In the genomic region with DNA sequence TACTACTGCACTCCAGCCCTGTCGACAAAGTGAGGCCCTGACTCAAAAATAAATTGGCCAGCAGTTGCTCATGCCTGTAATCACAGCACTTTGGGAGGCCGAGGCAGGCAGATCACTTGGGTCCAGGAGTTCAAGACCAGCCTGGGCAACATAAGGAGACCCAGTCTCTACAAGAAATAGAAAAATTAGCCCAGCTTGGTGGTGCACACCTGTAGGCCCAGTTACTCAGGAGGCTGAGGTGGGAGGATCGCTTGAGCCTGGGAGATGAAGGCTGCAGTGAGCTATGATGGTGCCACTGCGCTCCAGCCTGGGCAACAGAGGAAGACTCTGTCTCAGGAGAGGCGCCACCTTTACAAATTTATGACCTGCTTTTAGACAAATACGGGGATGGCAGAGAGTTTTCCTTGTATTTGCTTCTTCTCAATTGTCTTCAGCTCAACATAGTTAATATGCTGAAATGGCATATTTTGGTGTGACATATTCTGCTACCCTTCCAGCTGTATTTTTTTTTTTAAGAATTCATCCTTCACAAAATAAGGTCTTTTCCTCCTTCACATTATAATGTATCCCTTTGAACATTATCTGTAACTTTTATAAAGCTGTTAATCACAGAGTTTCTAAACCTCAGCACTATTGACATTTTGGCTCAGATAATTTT, we compare ENCODE assay signal across 9 cellular contexts. TPM values are rescaled to one million over a fixed set of nuclear protein-coding genes. Genes with fewer than 3 reads are reported as not detected.
DNase-seq lines count a peak whose midpoint lies in the region; ATAC-seq, FAIRE-seq and TF ChIP-seq lines count a peak whose summit lies in the region.
"Had no signal": no experiment of that assay in that cellular context is flagged by ENCODE, and none has a peak within 500 bp of the region (broad histone marks: within the 10 kb centered on the region; RNA-seq: fewer than 3 reads in every experiment).

No MANE protein-coding gene starts in this region.

- H3K27me3 Mint-ChIP-seq in naive thymus-derived CD4-positive, alpha-beta T cell: peaks cover 0 to under 1% (median 0%) of the 10 kb centered on the region in 5 donors

- no peak overlapping the region for H2BK20ac ChIP-seq in H1 (ENCODE audit: low read length)

- ATAC-seq in naive thymus-derived CD4-positive, alpha-beta T cell: no peak

- intact Hi-C loops in naive thymus-derived CD4-positive, alpha-beta T cell (cut with micrococcal nuclease): loop anchor here in 1 of 2 donors (10.0 kb wide), 2 partner anchors 86 to 254 kb away; partner anchors contain the start of genes DHX40 and GDPD1

- no peaks in the 10 kb centered on the region for H3K79me1 ChIP-seq in H1 (ENCODE audit: low read depth, low read length)

- POLR2A ChIA-PET in H1 (lab: Charles Lee; ENCODE audit: partially characterized antibody): interaction anchor here (0.6 kb wide), 1 partner anchor 217 kb away, joined by 3 read pairs; no protein-coding TSS in a partner anchor
- POLR2A ChIA-PET in naive thymus-derived CD4-positive, alpha-beta T cell (lab: Charles Lee): interaction anchor here (0.7 to 1.8 kb wide), 5 partner anchors 20 to 133 kb away, joined by 3 to 11 read pairs (median 3); no protein-coding TSS in a partner anchor

- H4K20me1 ChIP-seq in GM23248 (ENCODE audit: insufficient read depth) (no peaks in the 10 kb centered on the region), OCI-LY3 (ENCODE audit: insufficient read depth, low read length) (no peaks in the 10 kb centered on the region), H1 (replicated peaks in 1 of 2; ENCODE audit: control insufficient read depth in 1 of 2, insufficient read depth in 2 of 2, low read length in 2 of 2) (no peaks in the 10 kb centered on the region), osteoblast (ENCODE audit: insufficient read depth, low read length) (no peaks in the 10 kb centered on the region)

- no peak for FAIRE-seq in H1 (lab: Jason Lieb, UNC)

- H3K4me2 ChIP-seq in GM23248 (ENCODE audit: unreplicated experiment): no peak overlapping the region
- peak overlapping the region; percentile 45 for H3K4me2 ChIP-seq in OCI-LY3 (ENCODE audit: low read length)
- H3K4me2 ChIP-seq in H1 (ENCODE audit: insufficient read depth in 1 of 2, low read depth in 2 of 2, low read length in 2 of 2): no peak overlapping the region
- H3K4me2 ChIP-seq in osteoblast (ENCODE audit: insufficient read depth, low read length): no peak overlapping the region

- H3F3A ChIP-seq in GM23248 (ENCODE audit: insufficient read depth): no peaks in the 10 kb centered on the region

- no peaks in the 10 kb centered on the region for H3K23me2 ChIP-seq in H1 (ENCODE audit: low read depth, low read length)

- 0 out of 2 replicates have a peak, but pooled peaks cover under 1% of the 10 kb centered on the region for H3K27me3 ChIP-seq in GM23248 (replicated peaks; ENCODE audit: insufficient read depth)
- H3K27me3 ChIP-seq in OCI-LY3 (ENCODE audit: low read depth, low read length): no peaks in the 10 kb centered on the region
- H3K27me3 ChIP-seq in H1 (replicated peaks in 1 of 4; ENCODE audit: control insufficient read depth in 3 of 4, extremely low read depth in 1 of 4, insufficient read depth in 3 of 4, low read length in 3 of 4): no peaks in the 10 kb centered on the region
- H3K27me3 ChIP-seq in osteoblast (ENCODE audit: insufficient read depth, low read length): no peaks in the 10 kb centered on the region
- H3K27me3 ChIP-seq in WERI-Rb-1 (ENCODE audit: insufficient read depth, low read depth, severe bottlenecking): no peaks in the 10 kb centered on the region
- no peaks in the 10 kb centered on the region for H3K27me3 ChIP-seq in naive thymus-derived CD4-positive, alpha-beta T cell (ENCODE audit: control insufficient read depth in 2 of 2, insufficient read depth in 2 of 2, low read length in 2 of 2)

- no peak overlapping the region for H4K5ac ChIP-seq in H1 (ENCODE audit: insufficient read length, low read depth, low read length)

- WGBS in GM23248 (ENCODE audit: low coverage in 1 of 2, low lambda C conversion rate in 2 of 2, missing lambda C conversion rate in 2 of 2), 2 experiments: 61 to 65% methylated on average over 6 of the region's 6 CpGs
- whole genome bisulfite sequencing in H1 (ENCODE audit: extremely low coverage in 1 of 2, insufficient coverage in 1 of 2, insufficient read length in 1 of 2, insufficient replicate concordance in 2 of 2, low coverage in 1 of 2, low lambda C conversion rate in 2 of 2, missing lambda C conversion rate in 1 of 2), 2 experiments: 91% methylated on average over 6 of the region's 6 CpGs; no CpG with 5 or more reads in 1 of the 2 experiments

- no peaks in the 10 kb centered on the region for H3K9me3 Mint-ChIP-seq in naive thymus-derived CD4-positive, alpha-beta T cell

- H3K36me3 ChIP-seq in GM23248 (ENCODE audit: low read depth) (no peaks in the 10 kb centered on the region), OCI-LY3 (replicated peaks; ENCODE audit: low read depth, low read length) (no peaks in the 10 kb centered on the region), H1 (ENCODE audit: control insufficient read depth in 2 of 4, insufficient read depth in 4 of 4, low read length in 3 of 4) (no peaks in the 10 kb centered on the region), osteoblast (ENCODE audit: insufficient read depth, low read length) (no peaks in the 10 kb centered on the region), WERI-Rb-1 (no peaks in the 10 kb centered on the region)
- no peaks in the 10 kb centered on the region for H3K36me3 ChIP-seq in naive thymus-derived CD4-positive, alpha-beta T cell (ENCODE audit: control insufficient read depth in 2 of 3, insufficient read depth in 3 of 3, low read length in 3 of 3)

- CTCF ChIA-PET in H1 (lab: Charles Lee; ENCODE audit: partially characterized antibody): interaction anchor here (0.6 to 18.5 kb wide), 31 partner anchors 9 to 581 kb away, joined by 3 to 299 read pairs (median 4); partner anchors contain the start of gene YPEL2
- CTCF ChIA-PET in naive thymus-derived CD4-positive, alpha-beta T cell (lab: Charles Lee): interaction anchor here (0.8 to 8.8 kb wide), 21 partner anchors 11 to 212 kb away, joined by 3 to 191 read pairs (median 5); partner anchors contain the start of gene GDPD1

- no peak overlapping the region for H3K4me3 Mint-ChIP-seq in naive thymus-derived CD4-positive, alpha-beta T cell
- H3K4me3 Mint-ChIP-seq: CD4-positive, CD25-positive, alpha-beta regulatory T cell had no signal

- H3K36me3 Mint-ChIP-seq in naive thymus-derived CD4-positive, alpha-beta T cell: no peaks in the 10 kb centered on the region
- H3K36me3 Mint-ChIP-seq: CD4-positive, CD25-positive, alpha-beta regulatory T cell had no signal

- H3K9ac ChIP-seq in GM23248 (no peak overlapping the region), OCI-LY3 (ENCODE audit: low read length) (0 out of 2 replicates have a peak overlapping the region, but pooled peaks have one; percentile 6), H1 (replicated peaks in 1 of 4; ENCODE audit: extremely low read depth in 1 of 4, low read depth in 3 of 4, low read length in 3 of 4) (no peak overlapping the region)

- no peak overlapping the region for H3K4ac ChIP-seq in H1 (replicated peaks; ENCODE audit: insufficient read length, low read depth, low read length)

- no peak overlapping the region for H3K23ac ChIP-seq in H1 (ENCODE audit: insufficient read length)

- peaks cover 4% of the 10 kb centered on the region; the same call in 1 of the 2 replicates for H3K4me1 ChIP-seq in GM23248 (ENCODE audit: insufficient read depth)
- H3K4me1 ChIP-seq in OCI-LY3 (ENCODE audit: low read length): peaks cover 5% of the 10 kb centered on the region; the same call in 1 of the 2 replicates
- no peaks in the 10 kb centered on the region for H3K4me1 ChIP-seq in H1 (replicated peaks in 1 of 4; ENCODE audit: control insufficient read depth in 3 of 4, insufficient read depth in 4 of 4, low read length in 3 of 4)
- no peaks in the 10 kb centered on the region for H3K4me1 ChIP-seq in osteoblast (ENCODE audit: insufficient read depth, low read length)
- H3K4me1 ChIP-seq in naive thymus-derived CD4-positive, alpha-beta T cell (ENCODE audit: control insufficient read depth in 2 of 2, insufficient read depth in 2 of 2, low read length in 2 of 2): no peaks in the 10 kb centered on the region
- H3K4me1 ChIP-seq: Caco-2 had no signal

- no peak for TF ChIP-seq POLR2A in H1 (IDR thresholded peaks at IDR 0.05; ENCODE audit: control extremely low read depth in 1 of 2, low read depth in 2 of 2, low read length in 2 of 2)

- in situ Hi-C loops in GM23248 (cut with MboI): no loop called here

- no peak overlapping the region for H2BK120ac ChIP-seq in H1 (replicated peaks; ENCODE audit: low read depth, low read length)

- H2AFZ ChIP-seq in GM23248 (peak overlapping the region; percentile 59), OCI-LY3 (ENCODE audit: low read depth, low read length) (peak overlapping the region; percentile 91), H1 (ENCODE audit: low read length) (no peak overlapping the region), osteoblast (ENCODE audit: low read length) (peak overlapping the region; percentile 62)

- peaks cover 0 to 7% (median 4%) of the 10 kb centered on the region in 7 donors for H3K4me1 Mint-ChIP-seq in naive thymus-derived CD4-positive, alpha-beta T cell

- H2BK15ac ChIP-seq in H1 (ENCODE audit: low read length): no peak overlapping the region

- no peak overlapping the region for H4K8ac ChIP-seq in H1 (ENCODE audit: extremely low read depth, insufficient read depth, low read length)

- no peak for TF ChIP-seq RAD21 in H1 (IDR thresholded peaks at IDR 0.05 in 1 of 2, conservative IDR thresholded peaks at IDR 0.05 in 1 of 2; ENCODE audit: low read depth in 2 of 2, low read length in 2 of 2)

- H3K9me2 ChIP-seq in GM23248 (ENCODE audit: insufficient read depth): no peaks in the 10 kb centered on the region

- H3K9me3 ChIP-seq in GM23248 (ENCODE audit: low read depth) (no peaks in the 10 kb centered on the region), OCI-LY3 (ENCODE audit: insufficient read depth, low read length) (no peaks in the 10 kb centered on the region), H1 (ENCODE audit: insufficient read depth in 2 of 2, low read depth in 1 of 2, low read length in 1 of 2) (no peaks in the 10 kb centered on the region), osteoblast (ENCODE audit: low read depth, low read length) (no peaks in the 10 kb centered on the region), WERI-Rb-1 (ENCODE audit: severe bottlenecking) (no peaks in the 10 kb centered on the region)
- no peaks in the 10 kb centered on the region for H3K9me3 ChIP-seq in naive thymus-derived CD4-positive, alpha-beta T cell (ENCODE audit: control insufficient read depth in 2 of 3, low read length in 3 of 3)
- H3K9me3 ChIP-seq: Caco-2 had no signal

- H3K14ac ChIP-seq in H1 (ENCODE audit: insufficient read length): no peak overlapping the region

- no peak overlapping the region for H4K91ac ChIP-seq in H1 (replicated peaks; ENCODE audit: insufficient read length, low read length)

- no peaks in the 10 kb centered on the region for H3K79me2 ChIP-seq in GM23248 (ENCODE audit: insufficient read depth)
- no peaks in the 10 kb centered on the region for H3K79me2 ChIP-seq in OCI-LY3 (ENCODE audit: low read length)
- H3K79me2 ChIP-seq in H1 (ENCODE audit: control insufficient read depth in 1 of 2, insufficient read depth in 2 of 2, low read length in 2 of 2): no peaks in the 10 kb centered on the region
- H3K79me2 ChIP-seq in osteoblast (ENCODE audit: insufficient read depth, low read length): no peaks in the 10 kb centered on the region

- no peak overlapping the region for H3K56ac ChIP-seq in H1 (replicated peaks; ENCODE audit: insufficient read length, low read depth, low read length)

- H2BK5ac ChIP-seq in H1 (ENCODE audit: low read depth, low read length): no peak overlapping the region

- DNase-seq in GM23248 (no peak), H1 (ENCODE audit: low read depth in 1 of 2, low spot score in 2 of 2) (no peak), osteoblast (ENCODE audit: insufficient read length, low spot score, missing footprints) (no peak), WERI-Rb-1 (no peak)
- no peak for DNase-seq in activated CD4-positive, alpha-beta T cell treated with anti-CD3 and anti-CD28 coated beads for 4 hours
- no peak for DNase-seq in naive thymus-derived CD4-positive, alpha-beta T cell

- no peak for TF ChIP-seq EP300 in H1 (IDR thresholded peaks at IDR 0.05; ENCODE audit: borderline replicate concordance in 1 of 2, low read depth in 2 of 2, low read length in 2 of 2)

- H3K27ac ChIP-seq in GM23248: no peak overlapping the region
- no peak overlapping the region for H3K27ac ChIP-seq in OCI-LY3 (ENCODE audit: low read length)
- no peak overlapping the region for H3K27ac ChIP-seq in H1 (ENCODE audit: low read depth, low read length)
- H3K27ac ChIP-seq in osteoblast (ENCODE audit: low read depth, low read length): no peak overlapping the region
- H3K27ac ChIP-seq in WERI-Rb-1: no peak overlapping the region
- no peak overlapping the region for H3K27ac ChIP-seq in naive thymus-derived CD4-positive, alpha-beta T cell (ENCODE audit: low read depth, low read length)

- TF ChIP-seq CTCF in OCI-LY3 (IDR thresholded peaks at IDR 0.05; ENCODE audit: low read depth, low read length) (no peak), H1 (IDR thresholded peaks at IDR 0.05; ENCODE audit: control extremely low read depth in 1 of 3, insufficient read depth in 1 of 3, low read depth in 1 of 3, low read length in 3 of 3) (no peak), osteoblast (IDR thresholded peaks at IDR 0.05; ENCODE audit: extremely low read depth, low read depth, low read length) (no peak), WERI-Rb-1 (IDR thresholded peaks at IDR 0.05; ENCODE audit: low read depth, low read length) (no peak)

- no peak overlapping the region for H2AK5ac ChIP-seq in H1 (ENCODE audit: low read depth, low read length)

- H3K18ac ChIP-seq in H1 (ENCODE audit: extremely low read depth, low read length): no peak overlapping the region

- H3K27ac Mint-ChIP-seq in naive thymus-derived CD4-positive, alpha-beta T cell: peak overlapping the region in 1 of 9 donors; percentile 29

- H3K4me3 ChIP-seq in GM23248 (no peak overlapping the region), OCI-LY3 (ENCODE audit: low read length) (no peak overlapping the region), H1 (ENCODE audit: extremely low read depth in 1 of 4, insufficient read depth in 2 of 4, low read depth in 3 of 4, low read length in 4 of 4) (no peak overlapping the region), osteoblast (ENCODE audit: insufficient read depth, low read length) (no peak overlapping the region), WERI-Rb-1 (ENCODE audit: low read depth, low read length) (no peak overlapping the region)
- H3K4me3 ChIP-seq in naive thymus-derived CD4-positive, alpha-beta T cell (ENCODE audit: low read length): no peak overlapping the region

- no peak overlapping the region for H2BK12ac ChIP-seq in H1 (ENCODE audit: low read depth, low read length)

RNA-seq across cellular contexts. Expression of gene YPEL2, which starts 21.1 kb away (rescaled TPM):
- total RNA-seq in GM23248 (2014; rRNA removed; shearing (Covaris generic)): 5.8 and 6.6 TPM in 2 replicates
- polyA plus RNA-seq in GM23248 (2016; fragmentation: Nextera tagmentation; extraction: Ambion mirVana): 9.0 and 9.6 TPM in 2 replicates
- 3.2 and 3.5 TPM in 2 replicates for total RNA-seq in H1 (2021; fragmentation: NEBNext Ultra II Directional; extraction: Animal tissue kit (Norgen Biotek cat#: 25700))
- 1.4 and 1.6 TPM in 2 replicates for polyA plus RNA-seq in H1 (2011; rRNA removed)
- polyA plus RNA-seq in H1 (2011; cell fraction: cytosol; rRNA removed): 2.1 TPM
- polyA plus RNA-seq in H1 (2011; cell fraction: nucleus; rRNA removed): 2.4 TPM
- 1.8 to 2.8 TPM (median 2.2 TPM) in 4 replicates for polyA plus RNA-seq in H1 (2012, experiment 1 of 2)
- 0.28 TPM for polyA plus RNA-seq in H1 (2012, experiment 2 of 2)
- polyA plus RNA-seq in H1 (2013, experiment 1 of 2): 1.1 TPM
- 1.3 TPM for polyA plus RNA-seq in H1 (2013, experiment 2 of 2)
- 6.0 and 6.5 TPM in 2 replicates for polyA minus RNA-seq in H1 (2011; rRNA and poly(A)+ RNA removed)
- 4.3 TPM for polyA minus RNA-seq in H1 (2011; cell fraction: cytosol; rRNA and poly(A)+ RNA removed)
- 5.6 TPM for polyA minus RNA-seq in H1 (2011; cell fraction: nucleus; rRNA and poly(A)+ RNA removed)
- 24.2 and 28.3 TPM in 2 replicates for total RNA-seq in osteoblast
- 10 to 100 TPM; 10.6 to 52.0 (median 46.8) TPM for total RNA-seq in naive thymus-derived CD4-positive, alpha-beta T cell
- polyA plus RNA-seq in naive thymus-derived CD4-positive, alpha-beta T cell: 10 to 100 TPM; 17.7 to 25.1 TPM
